10 cellular contexts compared by ENCODE assay signal in the genomic region with DNA sequence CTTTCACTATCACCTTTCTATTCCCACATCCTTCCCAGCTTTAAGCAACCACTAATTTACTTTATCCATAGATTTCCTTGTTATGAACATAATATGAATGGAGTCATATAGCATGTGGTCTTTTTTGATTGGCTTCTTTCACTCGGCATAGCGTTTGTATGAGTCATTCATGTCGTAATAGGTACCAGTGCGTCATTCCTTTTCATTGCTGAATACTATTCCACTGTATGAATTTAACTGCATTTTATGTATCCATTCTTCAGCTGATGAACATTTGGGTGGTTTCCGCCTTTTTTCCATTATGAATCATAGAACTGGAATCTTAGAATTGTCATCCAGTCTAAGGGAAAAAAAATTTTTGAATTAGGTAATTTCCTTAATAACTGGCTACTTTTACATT.
"Had no signal": no experiment of that assay in that cellular context is flagged by ENCODE, and none has a peak within 500 bp of the region (broad histone marks: within the 10 kb centered on the region; RNA-seq: fewer than 3 reads in every experiment).

No MANE protein-coding gene starts in this region.

- H3K27ac ChIP-seq: HL-60, KMS-11 had no signal

- H3K4me2 ChIP-seq: GM23338, KMS-11 had no signal

- FAIRE-seq: H1, H54 had no signal

- DNase-seq: H9, HCEC 1CT, HFFc6, IMR-90, KBM-7 had no signal

- H3K9ac ChIP-seq: KMS-11 had no signal

- H3K4me3 ChIP-seq: GM23338 had no signal

- ATAC-seq: GM23338 had no signal

- H2AFZ ChIP-seq: GM23338 had no signal
